Comparison of ENCODE assay signal across 9 cellular contexts in the genomic region with DNA sequence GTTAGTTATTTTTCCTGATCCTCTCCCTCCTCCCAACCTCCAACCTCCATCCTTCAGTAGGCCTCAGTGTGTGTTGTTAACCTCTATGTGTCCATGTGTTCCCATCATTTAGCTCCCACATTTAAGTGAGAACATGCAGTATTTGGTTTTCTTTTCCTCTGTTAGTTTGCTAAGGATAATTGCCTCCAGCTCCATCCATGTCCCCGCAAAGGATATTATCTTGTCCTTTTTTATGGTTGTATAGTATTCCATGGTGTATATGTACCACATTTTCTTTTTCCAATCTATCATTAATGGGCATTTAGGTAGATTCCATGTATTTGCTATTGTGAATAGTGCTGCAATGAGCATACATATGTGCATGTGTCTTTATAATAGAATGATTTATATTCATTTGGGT. TPM values are rescaled to one million over a fixed set of nuclear protein-coding genes. Genes with fewer than 3 reads are reported as not detected.
"Had no signal": no experiment of that assay in that cellular context is flagged by ENCODE, and none has a peak within 500 bp of the region (broad histone marks: within the 10 kb centered on the region; RNA-seq: fewer than 3 reads in every experiment).

No MANE protein-coding gene starts in this region.

- H3K27ac ChIP-seq: HL-60, KMS-11 had no signal

- H3K4me1 Mint-ChIP-seq: IgD-negative memory B cell had no signal

- H3K27me3 Mint-ChIP-seq: IgD-negative memory B cell had no signal

- H3K4me2 ChIP-seq: KMS-11 had no signal

- DNase-seq: IMR-90, KBM-7, KG1 had no signal

- ATAC-seq: HepG2 had no signal

- H3K9ac ChIP-seq: KMS-11 had no signal

- FAIRE-seq: HepG2, HTR-8/SVneo had no signal

- H3K4me3 Mint-ChIP-seq: IgD-negative memory B cell had no signal

- H3K36me3 Mint-ChIP-seq: IgD-negative memory B cell had no signal

RNA-seq across cellular contexts. Expression of a gene that starts 54.5 kb away (rescaled TPM):
- total RNA-seq: HepG2, HT-29, IMR-90 had no signal
- polyA plus RNA-seq: HepG2, IgD-negative memory B cell, IMR-90 had no signal
